1 cellular context compared by ENCODE assay signal in genomic region chr12:71947645-71948105, GRCh38.
TF ChIP-seq lines count a peak whose summit lies in the region.

No MANE protein-coding gene starts in this region.

TF ChIP-seq in HepG2, 621 proteins besides CTCF, POLR2A, EP300 and RAD21 (continued from another document and continues in another):
- TF ChIP-seq FOXM1 (CRISPR knock-in tag; IDR thresholded peaks at IDR 0.05) (no peak), NR2F1 (CRISPR knock-in tag; IDR thresholded peaks at IDR 0.05) (no peak), ZNF431 (CRISPR knock-in tag; IDR thresholded peaks at IDR 0.05; ENCODE audit: borderline replicate concordance, low read depth) (peak; percentile 71; the same call in 1 of the 2 replicates), ZNF781 (CRISPR knock-in tag; IDR thresholded peaks at IDR 0.05; ENCODE audit: borderline replicate concordance, not compliant biosample characterization) (no peak), ARID3A (IDR thresholded peaks at IDR 0.05; ENCODE audit: low read depth, low read length) (peak; percentile 85), ZBTB21 (CRISPR knock-in tag; IDR thresholded peaks at IDR 0.05) (0 out of 2 replicates have a peak, but pooled peaks have one; percentile 31), ZZZ3 (CRISPR knock-in tag; IDR thresholded peaks at IDR 0.05; ENCODE audit: borderline replicate concordance) (no peak), YEATS2 (CRISPR knock-in tag; IDR thresholded peaks at IDR 0.05; ENCODE audit: borderline replicate concordance) (peak; percentile 54; the same call in 1 of the 2 replicates), RFX1 (IDR thresholded peaks at IDR 0.05) (peak; percentile 53; the same call in 1 of the 2 replicates), NFE2L2 (IDR thresholded peaks at IDR 0.05; ENCODE audit: low read length) (no peak), HNF4A (CRISPR knock-in tag; IDR thresholded peaks at IDR 0.05) (peak; percentile 82), ESRRA (CRISPR knock-in tag; IDR thresholded peaks at IDR 0.05; ENCODE audit: low read depth) (no peak), IKZF5 (CRISPR knock-in tag; IDR thresholded peaks at IDR 0.05) (peak; percentile 63; the same call in 1 of the 2 replicates), POLR2AphosphoS2 (IDR thresholded peaks at IDR 0.05; ENCODE audit: low read depth, low read length) (no peak), ATF2 (CRISPR knock-in tag; IDR thresholded peaks at IDR 0.05) (peak; percentile 39; the same call in 1 of the 2 replicates), GABPB1 (CRISPR knock-in tag; IDR thresholded peaks at IDR 0.05) (peak; percentile 47; the same call in 1 of the 2 replicates), SIX1 (CRISPR knock-in tag; IDR thresholded peaks at IDR 0.05; ENCODE audit: borderline replicate concordance) (peak; percentile 20; the same call in 1 of the 2 replicates), FOSL2 (CRISPR knock-in tag; IDR thresholded peaks at IDR 0.05) (peak; percentile 85), NRL (CRISPR knock-in tag; IDR thresholded peaks at IDR 0.05; ENCODE audit: borderline replicate concordance) (no peak), THRA (CRISPR knock-in tag; IDR thresholded peaks at IDR 0.05; ENCODE audit: borderline replicate concordance) (peak; percentile 38; the same call in 1 of the 2 replicates), TARDBP (CRISPR knock-in tag; IDR thresholded peaks at IDR 0.05) (peak; percentile 74; the same call in 1 of the 2 replicates), NFYB (CRISPR knock-in tag; IDR thresholded peaks at IDR 0.05) (no peak), SRY (CRISPR knock-in tag; IDR thresholded peaks at IDR 0.05) (no peak), ZSCAN22 (CRISPR knock-in tag; IDR thresholded peaks at IDR 0.05) (no peak), AGO2 (optimal IDR thresholded peaks at IDR 0.05; ENCODE audit: low read depth, low read length) (no peak), ZNF703 (CRISPR knock-in tag; IDR thresholded peaks at IDR 0.05; ENCODE audit: borderline replicate concordance) (no peak), SMARCE1 (IDR thresholded peaks at IDR 0.05; ENCODE audit: borderline replicate concordance) (no peak), U2AF2 (IDR thresholded peaks at IDR 0.05; ENCODE audit: low read depth, low read length) (no peak), MYC (CRISPR knock-in tag; IDR thresholded peaks at IDR 0.05; ENCODE audit: borderline replicate concordance) (no peak), TFE3 (CRISPR knock-in tag; IDR thresholded peaks at IDR 0.05) (0 out of 2 replicates have a peak, but pooled peaks have one; percentile 20), ZNF17 (CRISPR knock-in tag; IDR thresholded peaks at IDR 0.05) (no peak), NFKB2 (CRISPR knock-in tag; IDR thresholded peaks at IDR 0.05; ENCODE audit: borderline replicate concordance) (no peak), TOPORS (CRISPR knock-in tag; IDR thresholded peaks at IDR 0.05) (no peak), PCBP1 (IDR thresholded peaks at IDR 0.05; ENCODE audit: borderline replicate concordance, low read depth, low read length) (no peak), ZNF543 (CRISPR knock-in tag; IDR thresholded peaks at IDR 0.05) (no peak), ZNF841 (CRISPR knock-in tag; IDR thresholded peaks at IDR 0.05; ENCODE audit: borderline replicate concordance) (no peak), HOXA3 (CRISPR knock-in tag; IDR thresholded peaks at IDR 0.05) (peak; percentile 66; the same call in 1 of the 2 replicates), ARID5B (CRISPR knock-in tag; IDR thresholded peaks at IDR 0.05) (peak; percentile 94), NR2F6 (IDR thresholded peaks at IDR 0.05) (no peak), NR2F6 (CRISPR knock-in tag; IDR thresholded peaks at IDR 0.05) (no peak), REPIN1 (CRISPR knock-in tag; IDR thresholded peaks at IDR 0.05; ENCODE audit: borderline replicate concordance, low read depth) (peak; percentile 52; the same call in 1 of the 2 replicates), KLF12 (CRISPR knock-in tag; IDR thresholded peaks at IDR 0.05; ENCODE audit: borderline replicate concordance) (no peak), TEAD3 (CRISPR knock-in tag; optimal IDR thresholded peaks at IDR 0.05; ENCODE audit: borderline replicate concordance) (peak; percentile 85), DDIT3 (CRISPR knock-in tag; IDR thresholded peaks at IDR 0.05) (no peak), THAP11 (CRISPR knock-in tag; IDR thresholded peaks at IDR 0.05) (peak; percentile 76), HNF1B (CRISPR knock-in tag; IDR thresholded peaks at IDR 0.05) (peak; percentile 78), CREB1 (IDR thresholded peaks at IDR 0.05) (peak; percentile 40; the same call in 1 of the 2 replicates), CREB1 (CRISPR knock-in tag; IDR thresholded peaks at IDR 0.05) (peak; percentile 35; the same call in 1 of the 2 replicates), BRF2 (CRISPR knock-in tag; IDR thresholded peaks at IDR 0.05) (peak; percentile 63; the same call in 1 of the 2 replicates), HIC2 (CRISPR knock-in tag; IDR thresholded peaks at IDR 0.05; ENCODE audit: low read depth) (no peak), ZNF605 (CRISPR knock-in tag; IDR thresholded peaks at IDR 0.05) (no peak), SYNCRIP (IDR thresholded peaks at IDR 0.05; ENCODE audit: insufficient read depth, low read depth, low read length) (no peak), HDAC2 (CRISPR knock-in tag; IDR thresholded peaks at IDR 0.05) (peak; percentile 80), ATM (IDR thresholded peaks at IDR 0.05; ENCODE audit: borderline replicate concordance) (no peak)
